In genomic region chr1:211938473-211939080, GRCh38 we compare ENCODE assay signal across 1 cellular context.
TF ChIP-seq lines count a peak whose summit lies in the region.

No MANE protein-coding gene starts in this region.

TF ChIP-seq in K562, 482 proteins besides CTCF, POLR2A, EP300 and RAD21 (continued from another document and continues in another):
- TF ChIP-seq PRDM10 (IDR thresholded peaks at IDR 0.05; ENCODE audit: partially characterized antibody) (no peak), USF2 (CRISPR knock-in tag; IDR thresholded peaks at IDR 0.05) (no peak), PTTG1 (tag; IDR thresholded peaks at IDR 0.05; ENCODE audit: low read depth) (no peak), PURB (CRISPR knock-in tag; IDR thresholded peaks at IDR 0.05; ENCODE audit: low read depth) (no peak), NR3C1 (CRISPR knock-in tag; IDR thresholded peaks at IDR 0.05) (no peak), ZNF280A (IDR thresholded peaks at IDR 0.05; ENCODE audit: low read depth, partially characterized antibody) (no peak), RFX5 (IDR thresholded peaks at IDR 0.05; ENCODE audit: low read depth, low read length) (no peak), ETV1 (tag; conservative IDR thresholded peaks at IDR 0.05; ENCODE audit: low read depth) (no peak), CREM (IDR thresholded peaks at IDR 0.05; ENCODE audit: low read depth) (no peak), FOXK1 (CRISPR knock-in tag; IDR thresholded peaks at IDR 0.05; ENCODE audit: borderline replicate concordance) (no peak), COPS2 (conservative IDR thresholded peaks at IDR 0.05) (no peak), PATZ1 (CRISPR knock-in tag; IDR thresholded peaks at IDR 0.05; ENCODE audit: borderline replicate concordance) (no peak), ZNF75A (CRISPR knock-in tag; IDR thresholded peaks at IDR 0.05) (no peak), HCFC1 (IDR thresholded peaks at IDR 0.05; ENCODE audit: low read depth, low read length) (no peak), KAT7 (CRISPR knock-in tag; IDR thresholded peaks at IDR 0.05; ENCODE audit: borderline replicate concordance) (no peak), NR2C2 (CRISPR knock-in tag; IDR thresholded peaks at IDR 0.05) (no peak), NR2C2 (tag; IDR thresholded peaks at IDR 0.05) (no peak), ZNF318 (IDR thresholded peaks at IDR 0.05; ENCODE audit: borderline replicate concordance in 1 of 2, low read depth in 1 of 2) (peak in 1 of 2 experiments; percentile 48; a peak in 1 of 4 replicates), ZNF449 (CRISPR knock-in tag; IDR thresholded peaks at IDR 0.05) (no peak), E2F5 (CRISPR knock-in tag; IDR thresholded peaks at IDR 0.05) (no peak), ZNF124 (CRISPR knock-in tag; IDR thresholded peaks at IDR 0.05) (no peak), HINFP (tag; conservative IDR thresholded peaks at IDR 0.05; ENCODE audit: low read depth) (0 out of 2 replicates have a peak, but pooled peaks have one; percentile 5), TFE3 (CRISPR knock-in tag; IDR thresholded peaks at IDR 0.05) (no peak), ZNF583 (CRISPR knock-in tag; IDR thresholded peaks at IDR 0.05) (no peak), CBX8 (IDR thresholded peaks at IDR 0.05; ENCODE audit: borderline replicate concordance, extremely low read depth, low read depth, low read length, poor library complexity, severe bottlenecking) (no peak), KDM2B (CRISPR knock-in tag; IDR thresholded peaks at IDR 0.05) (no peak), MTA2 (IDR thresholded peaks at IDR 0.05; ENCODE audit: low read depth) (no peak), ETV6 (IDR thresholded peaks at IDR 0.05; ENCODE audit: borderline replicate concordance in 1 of 2, low read depth in 2 of 2, low read length in 1 of 2) (no peak), ETV6 (CRISPR knock-in tag; IDR thresholded peaks at IDR 0.05; ENCODE audit: borderline replicate concordance) (no peak), HOXB6 (CRISPR knock-in tag; IDR thresholded peaks at IDR 0.05; ENCODE audit: borderline replicate concordance) (no peak), DLX4 (CRISPR knock-in tag; IDR thresholded peaks at IDR 0.05) (no peak)
